1 cellular context compared by ENCODE assay signal in the genomic region with DNA sequence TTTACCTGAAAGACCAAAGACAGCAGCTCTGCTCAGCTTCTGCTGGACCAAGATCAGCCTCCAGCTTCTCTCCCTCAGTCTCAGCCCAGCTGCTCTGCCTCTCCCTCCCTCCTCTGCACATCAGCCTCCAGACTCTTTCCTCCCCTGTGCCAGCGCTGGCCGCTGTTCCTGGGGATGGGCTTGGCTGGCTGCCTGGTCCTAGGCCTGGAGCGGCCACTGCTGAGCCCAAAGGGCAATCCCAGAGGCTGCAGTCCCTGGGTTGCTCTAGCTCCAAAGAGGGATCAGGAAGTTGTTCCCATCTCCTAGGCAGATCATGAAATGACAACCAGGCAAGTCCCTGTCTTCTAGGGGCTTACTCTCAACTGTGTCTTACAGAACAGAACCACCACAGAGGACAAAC.
TF ChIP-seq lines count a peak whose summit lies in the region.

No MANE protein-coding gene starts in this region.

TF ChIP-seq in GM23338, 12 proteins besides CTCF, POLR2A, EP300 and RAD21 (continued from another document):
- TF ChIP-seq, protein P1, sequence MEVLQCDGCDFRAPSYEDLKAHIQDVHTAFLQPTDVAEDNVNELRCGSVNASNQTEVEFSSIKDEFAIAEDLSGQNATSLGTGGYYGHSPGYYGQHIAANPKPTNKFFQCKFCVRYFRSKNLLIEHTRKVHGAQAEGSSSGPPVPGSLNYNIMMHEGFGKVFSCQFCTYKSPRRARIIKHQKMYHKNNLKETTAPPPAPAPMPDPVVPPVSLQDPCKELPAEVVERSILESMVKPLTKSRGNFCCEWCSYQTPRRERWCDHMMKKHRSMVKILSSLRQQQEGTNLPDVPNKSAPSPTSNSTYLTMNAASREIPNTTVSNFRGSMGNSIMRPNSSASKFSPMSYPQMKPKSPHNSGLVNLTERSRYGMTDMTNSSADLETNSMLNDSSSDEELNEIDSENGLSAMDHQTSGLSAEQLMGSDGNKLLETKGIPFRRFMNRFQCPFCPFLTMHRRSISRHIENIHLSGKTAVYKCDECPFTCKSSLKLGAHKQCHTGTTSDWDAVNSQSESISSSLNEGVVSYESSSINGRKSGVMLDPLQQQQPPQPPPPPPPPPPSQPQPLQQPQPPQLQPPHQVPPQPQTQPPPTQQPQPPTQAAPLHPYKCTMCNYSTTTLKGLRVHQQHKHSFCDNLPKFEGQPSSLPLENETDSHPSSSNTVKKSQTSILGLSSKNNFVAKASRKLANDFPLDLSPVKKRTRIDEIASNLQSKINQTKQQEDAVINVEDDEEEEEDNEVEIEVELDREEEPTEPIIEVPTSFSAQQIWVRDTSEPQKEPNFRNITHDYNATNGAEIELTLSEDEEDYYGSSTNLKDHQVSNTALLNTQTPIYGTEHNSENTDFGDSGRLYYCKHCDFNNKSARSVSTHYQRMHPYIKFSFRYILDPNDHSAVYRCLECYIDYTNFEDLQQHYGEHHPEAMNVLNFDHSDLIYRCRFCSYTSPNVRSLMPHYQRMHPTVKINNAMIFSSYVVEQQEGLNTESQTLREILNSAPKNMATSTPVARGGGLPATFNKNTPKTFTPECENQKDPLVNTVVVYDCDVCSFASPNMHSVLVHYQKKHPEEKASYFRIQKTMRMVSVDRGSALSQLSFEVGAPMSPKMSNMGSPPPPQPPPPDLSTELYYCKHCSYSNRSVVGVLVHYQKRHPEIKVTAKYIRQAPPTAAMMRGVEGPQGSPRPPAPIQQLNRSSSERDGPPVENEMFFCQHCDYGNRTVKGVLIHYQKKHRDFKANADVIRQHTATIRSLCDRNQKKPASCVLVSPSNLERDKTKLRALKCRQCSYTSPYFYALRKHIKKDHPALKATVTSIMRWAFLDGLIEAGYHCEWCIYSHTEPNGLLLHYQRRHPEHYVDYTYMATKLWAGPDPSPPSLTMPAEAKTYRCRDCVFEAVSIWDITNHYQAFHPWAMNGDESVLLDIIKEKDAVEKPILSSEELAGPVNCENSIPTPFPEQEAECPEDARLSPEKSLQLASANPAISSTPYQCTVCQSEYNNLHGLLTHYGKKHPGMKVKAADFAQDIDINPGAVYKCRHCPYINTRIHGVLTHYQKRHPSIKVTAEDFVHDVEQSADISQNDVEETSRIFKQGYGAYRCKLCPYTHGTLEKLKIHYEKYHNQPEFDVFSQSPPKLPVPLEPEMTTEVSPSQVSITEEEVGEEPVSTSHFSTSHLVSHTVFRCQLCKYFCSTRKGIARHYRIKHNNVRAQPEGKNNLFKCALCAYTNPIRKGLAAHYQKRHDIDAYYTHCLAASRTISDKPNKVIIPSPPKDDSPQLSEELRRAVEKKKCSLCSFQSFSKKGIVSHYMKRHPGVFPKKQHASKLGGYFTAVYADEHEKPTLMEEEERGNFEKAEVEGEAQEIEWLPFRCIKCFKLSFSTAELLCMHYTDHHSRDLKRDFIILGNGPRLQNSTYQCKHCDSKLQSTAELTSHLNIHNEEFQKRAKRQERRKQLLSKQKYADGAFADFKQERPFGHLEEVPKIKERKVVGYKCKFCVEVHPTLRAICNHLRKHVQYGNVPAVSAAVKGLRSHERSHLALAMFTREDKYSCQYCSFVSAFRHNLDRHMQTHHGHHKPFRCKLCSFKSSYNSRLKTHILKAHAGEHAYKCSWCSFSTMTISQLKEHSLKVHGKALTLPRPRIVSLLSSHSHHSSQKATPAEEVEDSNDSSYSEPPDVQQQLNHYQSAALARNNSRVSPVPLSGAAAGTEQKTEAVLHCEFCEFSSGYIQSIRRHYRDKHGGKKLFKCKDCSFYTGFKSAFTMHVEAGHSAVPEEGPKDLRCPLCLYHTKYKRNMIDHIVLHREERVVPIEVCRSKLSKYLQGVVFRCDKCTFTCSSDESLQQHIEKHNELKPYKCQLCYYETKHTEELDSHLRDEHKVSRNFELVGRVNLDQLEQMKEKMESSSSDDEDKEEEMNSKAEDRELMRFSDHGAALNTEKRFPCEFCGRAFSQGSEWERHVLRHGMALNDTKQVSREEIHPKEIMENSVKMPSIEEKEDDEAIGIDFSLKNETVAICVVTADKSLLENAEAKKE (CRISPR knock-in tag; IDR thresholded peaks at IDR 0.05) = no peak
- no peak for TF ChIP-seq CREB1 (CRISPR knock-in tag; IDR thresholded peaks at IDR 0.05; ENCODE audit: low read depth)
- TF ChIP-seq EZH2phosphoT487 (IDR thresholded peaks at IDR 0.05; ENCODE audit: unreplicated experiment) = no peak
- no peak for TF ChIP-seq POLR2AphosphoS5 (IDR thresholded peaks at IDR 0.05; ENCODE audit: low read depth)
- TF ChIP-seq REST (IDR thresholded peaks at IDR 0.05; ENCODE audit: unreplicated experiment) = no peak
